ENCODE assay signal across 17 cellular contexts in genomic region chr15:58666957-58667356, GRCh38.
DNase-seq lines count a peak whose midpoint lies in the region; ATAC-seq and TF ChIP-seq lines count a peak whose summit lies in the region.
"Had no signal": no experiment of that assay in that cellular context is flagged by ENCODE, and none has a peak within 500 bp of the region (broad histone marks: within the 10 kb centered on the region; RNA-seq: fewer than 3 reads in every experiment).

No MANE protein-coding gene starts in this region.

- no peak for ATAC-seq in GM18502 (IDR thresholded peaks at IDR 0.05; ENCODE audit: poor library complexity, unreplicated experiment)

- TF ChIP-seq CTCF in brain (conservative IDR thresholded peaks at IDR 0.05): no peak
- no peak for TF ChIP-seq CTCF in type B pancreatic cell (conservative IDR thresholded peaks at IDR 0.05)
- TF ChIP-seq CTCF in WERI-Rb-1 (IDR thresholded peaks at IDR 0.05; ENCODE audit: low read depth, low read length): no peak

- H3K27ac Mint-ChIP-seq in activated T-cell treated with anti-CD3 and anti-CD28 coated beads, Interleukin-2, amount 50 U/mL, for 24 hours: peak overlapping the region; percentile 44
- H3K27ac Mint-ChIP-seq in brain: peak overlapping the region in 4 of 5 experiments; percentile 11 to 81 (median 32)
- peak overlapping the region; percentile 72 for H3K27ac Mint-ChIP-seq in type B pancreatic cell

- no peak overlapping the region for H3K4me3 Mint-ChIP-seq in activated T-cell treated with anti-CD3 and anti-CD28 coated beads, Interleukin-2, amount 50 U/mL, for 24 hours
- H3K4me3 Mint-ChIP-seq in brain: no peak overlapping the region
- H3K4me3 Mint-ChIP-seq in type B pancreatic cell: peak overlapping the region; percentile 13

- H3K27me3 ChIP-seq in WERI-Rb-1 (ENCODE audit: insufficient read depth, low read depth, severe bottlenecking): no peaks in the 10 kb centered on the region
- H3K27me3 ChIP-seq: stomach had no signal

- no peak overlapping the region for H3K27ac ChIP-seq in WERI-Rb-1
- H3K27ac ChIP-seq: stomach had no signal

- peaks cover 26% of the 10 kb centered on the region for H3K36me3 ChIP-seq in WERI-Rb-1

- peaks cover 47% of the 10 kb centered on the region for H3K36me3 Mint-ChIP-seq in activated T-cell treated with anti-CD3 and anti-CD28 coated beads, Interleukin-2, amount 50 U/mL, for 24 hours (ENCODE audit: low read depth)
- H3K36me3 Mint-ChIP-seq in brain: peaks cover 38% of the 10 kb centered on the region
- H3K36me3 Mint-ChIP-seq in type B pancreatic cell: peaks cover 39% of the 10 kb centered on the region

- no peak for DNase-seq in activated T-cell treated with anti-CD3 and anti-CD28 coated beads, Interleukin-2, amount 50 U/mL, for 24 hours
- DNase-seq in activated T-cell treated with anti-CD3 and anti-CD28 coated beads, Interleukin-2, amount 50 U/mL, for 1 hour: no peak
- DNase-seq in glomerular endothelial cell (ENCODE audit: extremely low read depth, low read depth, low spot score): peak; percentile 18
- DNase-seq in type B pancreatic cell (ENCODE audit: extremely low spot score, unreplicated experiment): no peak
- no peak for DNase-seq in WERI-Rb-1
- no peak for DNase-seq in NCI-H128 (lab: John Stamatoyannopoulos, UW; ENCODE audit: unreplicated experiment)
- DNase-seq: activated T-cell treated with anti-CD3 and anti-CD28 coated beads, Interleukin-2, amount 50 U/mL, for 48 hours; DMS 273 treated with DMSO at 0.1 percent for 48 hours; NCI-H1092 treated with DMSO at 0.1 percent for 48 hours; NCI-H524 treated with DMSO at 0.1 percent for 48 hours; posterior cingulate gyrus; SHP77 treated with DMSO at 0.1 percent for 48 hours; stimulated activated CD4-positive, alpha-beta T cell treated with anti-CD3 and anti-CD28 coated beads, Interleukin-2, amount 100 ng/mL, for 48 hours; stomach had no signal

- no peaks in the 10 kb centered on the region for H3K9me3 ChIP-seq in WERI-Rb-1 (ENCODE audit: severe bottlenecking)
- H3K9me3 ChIP-seq: stomach had no signal

- no peaks in the 10 kb centered on the region for H3K9me3 Mint-ChIP-seq in activated T-cell treated with anti-CD3 and anti-CD28 coated beads, Interleukin-2, amount 50 U/mL, for 24 hours
- no peaks in the 10 kb centered on the region for H3K9me3 Mint-ChIP-seq in brain
- H3K9me3 Mint-ChIP-seq in type B pancreatic cell: peaks cover 6% of the 10 kb centered on the region

- H3K4me1 Mint-ChIP-seq in activated T-cell treated with anti-CD3 and anti-CD28 coated beads, Interleukin-2, amount 50 U/mL, for 24 hours (ENCODE audit: low read depth): peaks cover 13% of the 10 kb centered on the region
- H3K4me1 Mint-ChIP-seq in brain (peaks cover 28% of the 10 kb centered on the region), type B pancreatic cell (ENCODE audit: unreplicated experiment) (peaks cover 16% of the 10 kb centered on the region)

- H3K27me3 Mint-ChIP-seq in activated T-cell treated with anti-CD3 and anti-CD28 coated beads, Interleukin-2, amount 50 U/mL, for 24 hours: no peaks in the 10 kb centered on the region
- H3K27me3 Mint-ChIP-seq in brain (no peaks in the 10 kb centered on the region), type B pancreatic cell (no peaks in the 10 kb centered on the region)

- H3K4me3 ChIP-seq in WERI-Rb-1 (ENCODE audit: low read depth, low read length): no peak overlapping the region
- H3K4me3 ChIP-seq: lung, stomach had no signal
